22 cellular contexts compared by ENCODE assay signal in the genomic region with DNA sequence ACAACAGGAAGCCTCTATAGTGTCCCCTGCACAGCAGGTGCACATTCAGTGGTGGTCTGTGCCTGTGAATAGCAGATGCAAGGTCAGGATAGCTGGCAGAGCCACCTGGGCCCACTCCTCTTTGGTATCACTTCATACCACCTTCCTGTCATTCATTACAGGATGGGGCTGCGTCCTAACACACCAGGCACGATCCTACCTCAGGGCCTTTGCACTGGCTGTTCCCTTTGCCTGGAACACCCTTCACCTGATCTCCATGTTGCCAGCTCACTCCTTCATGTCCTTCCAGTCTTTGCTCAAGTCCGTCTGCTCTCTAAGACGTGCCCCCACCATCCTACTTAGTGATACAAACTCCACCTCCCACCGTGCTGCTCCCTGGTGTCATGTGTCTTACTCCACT. TPM values are rescaled to one million over a fixed set of nuclear protein-coding genes. Genes with fewer than 3 reads are reported as not detected.
DNase-seq lines count a peak whose midpoint lies in the region; ATAC-seq and TF ChIP-seq lines count a peak whose summit lies in the region.
"Had no signal": no experiment of that assay in that cellular context is flagged by ENCODE, and none has a peak within 500 bp of the region (broad histone marks: within the 10 kb centered on the region; RNA-seq: fewer than 3 reads in every experiment).

No MANE protein-coding gene starts in this region.

- no peak for DNase-seq in T-helper 2 cell treated with Interferon-gamma antibody and Interleukin-4, amounts not matched to agents 5 μg/mL and 100 μg/mL, for 36 hours (ENCODE audit: low spot score)
- no peak for DNase-seq in T-helper 2 cell
- DNase-seq in CD4-positive, alpha-beta memory T cell = peak in 1 of 5 donors; percentile 5
- no peak for DNase-seq in immature natural killer cell
- no peak for DNase-seq in mammary epithelial cell
- no peak for DNase-seq in DMS 273 (lab: John Stamatoyannopoulos, UW; ENCODE audit: unreplicated experiment)
- DNase-seq: 8988T, GF-D8, HCEC 1CT, KG1, NCI-H1417, NCI-H187 treated with DMSO at 0.1 percent for 48 hours, NCI-H226, NCI-H524, PC-9, SIG-M5 had no signal

- no peak for TF ChIP-seq CTCF in mammary epithelial cell (conservative IDR thresholded peaks at IDR 0.05 in 1 of 2, IDR thresholded peaks at IDR 0.05 in 1 of 2; ENCODE audit: extremely low read depth in 1 of 2, insufficient read depth in 1 of 2, low read depth in 1 of 2, low read length in 2 of 2)

- H3K27ac ChIP-seq in CD4-positive, alpha-beta memory T cell (ENCODE audit: low read depth, low read length) = no peak overlapping the region
- H3K27ac ChIP-seq in mammary epithelial cell (ENCODE audit: insufficient read depth, low read depth, low read length) = no peak overlapping the region
- H3K27ac ChIP-seq: PC-9, RWPE1 had no signal

- peaks cover 58% of the 10 kb centered on the region for H3K36me3 Mint-ChIP-seq in T-helper 2 cell treated with Interferon-gamma antibody and Interleukin-4, amounts not matched to agents 5 μg/mL and 100 μg/mL, for 36 hours (ENCODE audit: low read depth)
- H3K36me3 Mint-ChIP-seq in CD4-positive, alpha-beta memory T cell = peaks cover 28 to 59% of the 10 kb centered on the region in 2 donors
- H3K36me3 Mint-ChIP-seq in IgD-negative memory B cell (peaks cover 5% of the 10 kb centered on the region), immature natural killer cell (peaks cover 14 to 28% (median 17%) of the 10 kb centered on the region in 3 donors)

- H3K4me1 ChIP-seq in CD4-positive, alpha-beta memory T cell (ENCODE audit: insufficient read depth, low read length) = peaks cover 12% of the 10 kb centered on the region
- H3K4me1 ChIP-seq in mammary epithelial cell (ENCODE audit: insufficient read depth, low read length) = peaks cover 4% of the 10 kb centered on the region

- peaks cover 44% of the 10 kb centered on the region for H3K36me3 ChIP-seq in CD4-positive, alpha-beta memory T cell (ENCODE audit: insufficient read depth, low read length)
- H3K36me3 ChIP-seq in mammary epithelial cell (ENCODE audit: insufficient read depth, low read length) = peaks cover 3% of the 10 kb centered on the region

- H4K20me1 ChIP-seq in mammary epithelial cell (ENCODE audit: insufficient read depth, low read length) = no peaks in the 10 kb centered on the region

- H3K4me3 ChIP-seq in CD4-positive, alpha-beta memory T cell (ENCODE audit: low read length in 2 of 2) = no peak overlapping the region
- no peak overlapping the region for H3K4me3 ChIP-seq in mammary epithelial cell (replicated peaks in 1 of 3; ENCODE audit: insufficient read depth in 1 of 3, low read depth in 2 of 3, low read length in 3 of 3)
- H3K4me3 ChIP-seq: GM23338, PC-9 had no signal

- POLR2A ChIA-PET in CD4-positive, alpha-beta memory T cell (lab: Charles Lee; ENCODE audit: partially characterized antibody) = interaction anchor here (0.9 to 1.5 kb wide), 2 partner anchors 30 to 78 kb away, joined by 3 to 6 read pairs; no protein-coding TSS in a partner anchor

- H3K4me3 Mint-ChIP-seq in T-helper 2 cell treated with Interferon-gamma antibody and Interleukin-4, amounts not matched to agents 5 μg/mL and 100 μg/mL, for 36 hours = no peak overlapping the region
- no peak overlapping the region for H3K4me3 Mint-ChIP-seq in CD4-positive, alpha-beta memory T cell
- peak overlapping the region in 1 of 4 donors; percentile 68 for H3K4me3 Mint-ChIP-seq in IgD-negative memory B cell
- H3K4me3 Mint-ChIP-seq in immature natural killer cell = no peak overlapping the region
- H3K4me3 Mint-ChIP-seq: B cell, GM23338 had no signal

- BruUV-seq in mammary epithelial cell (replicated peaks; lab: Mats Ljungman, UMichigan) = no TSS peak

- no peaks in the 10 kb centered on the region for H3K27me3 Mint-ChIP-seq in T-helper 2 cell treated with Interferon-gamma antibody and Interleukin-4, amounts not matched to agents 5 μg/mL and 100 μg/mL, for 36 hours (ENCODE audit: low read depth)
- no peaks in the 10 kb centered on the region for H3K27me3 Mint-ChIP-seq in CD4-positive, alpha-beta memory T cell
- H3K27me3 Mint-ChIP-seq in IgD-negative memory B cell (no peaks in the 10 kb centered on the region), immature natural killer cell (ENCODE audit: low read depth in 3 of 3) (peaks cover under 1 to 10% (median 4%) of the 10 kb centered on the region in 3 donors)
- H3K27me3 Mint-ChIP-seq: B cell had no signal

- H3K27ac Mint-ChIP-seq in T-helper 2 cell treated with Interferon-gamma antibody and Interleukin-4, amounts not matched to agents 5 μg/mL and 100 μg/mL, for 36 hours = peak overlapping the region; percentile 55
- peak overlapping the region in 6 of 7 donors; percentile 11 to 70 (median 48) for H3K27ac Mint-ChIP-seq in CD4-positive, alpha-beta memory T cell
- H3K27ac Mint-ChIP-seq in IgD-negative memory B cell = peak overlapping the region in 2 of 3 donors; percentile 34 to 81
- H3K27ac Mint-ChIP-seq in immature natural killer cell = peak overlapping the region in 4 of 6 donors; percentile 6 to 53 (median 29)
- H3K27ac Mint-ChIP-seq: B cell, GM23338 had no signal

- in situ Hi-C loops in mammary epithelial cell (cut with MboI; ENCODE audit: low sequenced_read_pairs in 2 of 2) = no loop called here

- no peak overlapping the region for H3K4me2 ChIP-seq in mammary epithelial cell (ENCODE audit: insufficient read depth, low read depth, low read length)
- H3K4me2 ChIP-seq: GM23338, PC-9 had no signal

- peaks cover under 1% of the 10 kb centered on the region for H3K4me1 Mint-ChIP-seq in T-helper 2 cell treated with Interferon-gamma antibody and Interleukin-4, amounts not matched to agents 5 μg/mL and 100 μg/mL, for 36 hours (ENCODE audit: low read depth)
- peaks cover 8 to 32% (median 16%) of the 10 kb centered on the region in 4 donors for H3K4me1 Mint-ChIP-seq in CD4-positive, alpha-beta memory T cell
- H3K4me1 Mint-ChIP-seq in IgD-negative memory B cell (peaks cover 0 to 12% (median 6%) of the 10 kb centered on the region in 3 donors), immature natural killer cell (peaks cover 7 to 10% of the 10 kb centered on the region in 2 donors)

- no peak overlapping the region for H2AFZ ChIP-seq in mammary epithelial cell (ENCODE audit: low read depth, low read length)
- H2AFZ ChIP-seq: GM23338, PC-9 had no signal

- WGBS in mammary epithelial cell (ENCODE audit: low coverage, missing lambda C conversion rate) = 90% methylated on average over 5 of the region's 5 CpGs

- no peaks in the 10 kb centered on the region for H3K27me3 ChIP-seq in CD4-positive, alpha-beta memory T cell (ENCODE audit: insufficient read depth, low read length)
- H3K27me3 ChIP-seq in mammary epithelial cell (ENCODE audit: insufficient read depth, low read length) = no peaks in the 10 kb centered on the region

- no peak for ATAC-seq in HG03378 (IDR thresholded peaks at IDR 0.05; ENCODE audit: unreplicated experiment)
- ATAC-seq: GM23338, HepG2 had no signal

- H3K9me3 Mint-ChIP-seq in T-helper 2 cell treated with Interferon-gamma antibody and Interleukin-4, amounts not matched to agents 5 μg/mL and 100 μg/mL, for 36 hours = no peaks in the 10 kb centered on the region
- peaks cover 0 to 2% (median 0%) of the 10 kb centered on the region in 8 donors for H3K9me3 Mint-ChIP-seq in CD4-positive, alpha-beta memory T cell
- H3K9me3 Mint-ChIP-seq in IgD-negative memory B cell (no peaks in the 10 kb centered on the region), immature natural killer cell (no peaks in the 10 kb centered on the region)
- H3K9me3 Mint-ChIP-seq: GM23338 had no signal

- CTCF ChIA-PET in CD4-positive, alpha-beta memory T cell (lab: Charles Lee; ENCODE audit: partially characterized antibody) = interaction anchor here (0.7 kb wide), 1 partner anchor 11 kb away, joined by 3 read pairs; a partner anchor contains a TSS
- CTCF ChIA-PET in mammary epithelial cell (lab: Charles Lee; ENCODE audit: low non-redundant PET) = no interaction called here

- H3K9ac ChIP-seq in mammary epithelial cell (ENCODE audit: insufficient read depth, low read length) = no peak overlapping the region

- intact Hi-C loops in CD4-positive, alpha-beta memory T cell (cut with micrococcal nuclease) = loop anchor here (5.0 kb wide), 1 partner anchor 35 kb away; no protein-coding TSS in a partner anchor
- intact Hi-C loops in mammary epithelial cell (cut with micrococcal nuclease) = no loop called here

- H3K79me2 ChIP-seq in mammary epithelial cell (ENCODE audit: insufficient read depth, low read length) = no peaks in the 10 kb centered on the region

- no peaks in the 10 kb centered on the region for H3K9me3 ChIP-seq in CD4-positive, alpha-beta memory T cell (ENCODE audit: control insufficient read depth in 1 of 2, low read length in 2 of 2)
- H3K9me3 ChIP-seq in mammary epithelial cell (replicated peaks; ENCODE audit: insufficient read depth, low read length) = no peaks in the 10 kb centered on the region

- dilution Hi-C loops in mammary epithelial cell (cut with HindIII; ENCODE audit: low sequenced_read_pairs) = no loop called here

RNA-seq across cellular contexts. Expression of a gene that starts 4.6 kb away (rescaled TPM):
- 10 to 100 TPM; 70.7 to 72.4 TPM for total RNA-seq in CD4-positive, alpha-beta memory T cell
- polyA plus RNA-seq in CD4-positive, alpha-beta memory T cell = 10 to 100 TPM; 27.2 to 37.7 TPM
- 14.3 TPM for polyA plus RNA-seq in IgD-negative memory B cell
- 1 to 10 TPM; 3.8 to 5.9 (median 4.6) TPM for polyA plus RNA-seq in immature natural killer cell
- total RNA-seq in mammary epithelial cell = 10 to 100 TPM; 20.2 to 27.9 TPM
- polyA plus RNA-seq in mammary epithelial cell = 18.6 TPM
- polyA minus RNA-seq in mammary epithelial cell = 9.4 TPM

RNA-seq across cellular contexts. Expression of a gene that starts 10.8 kb away (rescaled TPM):
- total RNA-seq in CD4-positive, alpha-beta memory T cell = 100 to 1,000 TPM; 101 to 105 TPM
- polyA plus RNA-seq in CD4-positive, alpha-beta memory T cell = 10 to 100 TPM; 28.4 to 49.7 TPM
- polyA plus RNA-seq in IgD-negative memory B cell = 72.4 TPM
- polyA plus RNA-seq in immature natural killer cell = 10 to 100 TPM; 38.9 to 84.4 (median 40.0) TPM
- total RNA-seq in mammary epithelial cell = 10 to 100 TPM in 1 of 2 donors, 1 to 10 TPM in 1; 6.5 to 18.3 TPM
- 3.3 TPM for polyA plus RNA-seq in mammary epithelial cell
- 4.4 TPM for polyA minus RNA-seq in mammary epithelial cell

RNA-seq across cellular contexts. Expression of a gene that starts 14.2 kb away (rescaled TPM):
- total RNA-seq in CD4-positive, alpha-beta memory T cell = 10 to 100 TPM; 46.5 to 56.3 TPM
- 10 to 100 TPM in 1 of 2 donors, 1 to 10 TPM in 1; 3.9 to 11.8 TPM for polyA plus RNA-seq in CD4-positive, alpha-beta memory T cell
- polyA plus RNA-seq in IgD-negative memory B cell = 4.1 TPM
- polyA plus RNA-seq in immature natural killer cell = under 1 TPM in 2 of 3 donors, not detected in 1; 0.57 to 0.82 TPM
- total RNA-seq in mammary epithelial cell = 1 to 10 TPM; 1.2 to 5.2 TPM
- 2.2 TPM for polyA plus RNA-seq in mammary epithelial cell
- polyA minus RNA-seq in mammary epithelial cell = 2.3 TPM
- total RNA-seq: HepG2 had no signal
- polyA plus RNA-seq: HepG2 had no signal

RNA-seq across cellular contexts. Expression of a gene that starts 30.8 kb away (rescaled TPM):
- total RNA-seq in CD4-positive, alpha-beta memory T cell = 100 to 1,000 TPM; 137 to 139 TPM
- polyA plus RNA-seq in CD4-positive, alpha-beta memory T cell = 10 to 100 TPM; 21.3 to 54.7 TPM
- polyA plus RNA-seq in IgD-negative memory B cell (59.0 TPM), immature natural killer cell (10 to 100 TPM in 2 of 3 donors, 1 to 10 TPM in 1; 8.4 to 29.2 (median 18.6) TPM), mammary epithelial cell (23.2 TPM)
- 10 to 100 TPM; 53.0 to 56.0 TPM for total RNA-seq in mammary epithelial cell
- polyA minus RNA-seq in mammary epithelial cell = 74.4 TPM

RNA-seq across cellular contexts. Expression of a gene that starts 36.0 kb away (rescaled TPM):
- total RNA-seq in CD4-positive, alpha-beta memory T cell = 100 to 1,000 TPM; 152 to 156 TPM
- 100 to 1,000 TPM in 1 of 2 donors, 10 to 100 TPM in 1; 97.3 to 113 TPM for polyA plus RNA-seq in CD4-positive, alpha-beta memory T cell
- polyA plus RNA-seq in IgD-negative memory B cell = 32.2 TPM
- 10 to 100 TPM; 33.9 to 51.4 (median 36.8) TPM for polyA plus RNA-seq in immature natural killer cell
- total RNA-seq in mammary epithelial cell = 10 to 100 TPM in 1 of 2 donors, 1 to 10 TPM in 1; 7.3 to 10.3 TPM
- polyA plus RNA-seq in mammary epithelial cell = 4.9 TPM
- polyA minus RNA-seq in mammary epithelial cell = 9.1 TPM
